Comparison of ENCODE assay signal across 10 cellular contexts in the genomic region with DNA sequence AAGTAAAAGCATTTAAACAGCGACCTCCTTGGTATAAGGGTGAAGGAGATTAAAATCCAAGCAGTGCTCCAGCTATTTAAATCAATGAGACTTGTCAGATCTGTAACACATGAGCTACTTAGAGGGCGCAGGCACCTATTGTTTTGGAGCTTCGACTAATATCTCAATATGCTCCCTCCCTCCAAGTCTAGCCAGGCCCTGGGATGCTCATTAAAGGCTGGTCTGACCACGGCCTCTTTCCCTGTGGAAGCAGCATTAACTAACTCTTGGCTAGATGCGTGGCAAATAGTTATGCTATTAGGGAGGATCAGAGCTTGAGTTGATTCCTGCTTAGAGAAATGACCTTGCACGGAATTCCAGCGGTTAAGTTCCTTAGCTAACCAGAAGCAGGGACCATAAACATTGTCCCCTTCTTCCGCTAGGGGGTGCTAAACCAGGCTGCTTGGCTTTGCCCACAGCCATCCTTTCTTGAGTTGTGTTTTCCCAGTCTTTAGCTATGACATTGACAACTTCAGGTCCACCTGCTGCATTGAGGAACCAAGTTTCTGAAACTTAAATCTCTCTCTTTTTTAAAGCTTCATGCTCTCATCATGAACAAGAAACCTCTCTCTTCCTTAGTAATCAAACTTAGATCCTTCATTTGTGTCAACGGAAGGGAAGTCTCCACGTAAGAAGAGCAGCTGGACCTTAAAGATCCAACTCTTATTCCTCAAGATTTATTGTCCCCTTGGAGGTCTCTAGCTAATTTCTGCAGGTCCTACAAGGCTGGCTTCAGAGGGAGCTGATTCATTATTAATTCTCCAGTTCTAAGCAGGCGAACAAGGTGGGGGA.
DNase-seq lines count a peak whose midpoint lies in the region; ATAC-seq and TF ChIP-seq lines count a peak whose summit lies in the region.
"Had no signal": no experiment of that assay in that cellular context is flagged by ENCODE, and none has a peak within 500 bp of the region (broad histone marks: within the 10 kb centered on the region; RNA-seq: fewer than 3 reads in every experiment).

No MANE protein-coding gene starts in this region.

- H3K27ac Mint-ChIP-seq in endothelial cell (ENCODE audit: unreplicated experiment), result no peak overlapping the region
- H3K27ac Mint-ChIP-seq: activated naive CD8-positive, alpha-beta T cell treated with anti-CD3 and anti-CD28 coated beads, Interleukin-2, amount 10 ng/mL, durations not matched to agents 7 days and 5 days had no signal

- CTCF ChIA-PET in HCT116 (lab: Charles Lee), result interaction anchor here (0.7 to 2.4 kb wide), 15 partner anchors 8 to 219 kb away, joined by 3 to 17 read pairs (median 3); no protein-coding TSS in a partner anchor

- no peaks in the 10 kb centered on the region for H3K9me2 ChIP-seq in HCT116 (ENCODE audit: insufficient read depth)

- H3K27ac ChIP-seq in HCT116 (ENCODE audit: low read depth, low read length) (no peak overlapping the region), rectal smooth muscle tissue (ENCODE audit: low read depth, low read length) (no peak overlapping the region)

- POLR2A ChIA-PET in HCT116 (lab: Charles Lee), result no interaction called here

- BruUV-seq in HCT116 (replicated peaks; lab: Mats Ljungman, UMichigan), result no TSS peak

- no peaks in the 10 kb centered on the region for H3K4me1 ChIP-seq in HCT116 (ENCODE audit: control insufficient read depth in 1 of 2, insufficient read depth in 2 of 2, low read length in 2 of 2)
- peaks cover 7% of the 10 kb centered on the region for H3K4me1 ChIP-seq in NT2/D1 (ENCODE audit: insufficient read depth, insufficient read length)
- peaks cover 14% of the 10 kb centered on the region for H3K4me1 ChIP-seq in rectal smooth muscle tissue (ENCODE audit: control insufficient read depth, insufficient read depth, low read length)

- H2AFZ ChIP-seq in HCT116 (ENCODE audit: low read depth, low read length, poor library complexity, severe bottlenecking), result no peak overlapping the region

- intact Hi-C loops in HCT116 (cut with micrococcal nuclease), result no loop called here

- RAD21 ChIA-PET in HCT116 (lab: Charles Lee; ENCODE audit: low non-redundant PET in 1 of 2, low total read pairs in 2 of 2, uncharacterized antibody in 2 of 2, unreplicated experiment in 2 of 2), result no interaction called here

- H3K36me3 Mint-ChIP-seq in endothelial cell (ENCODE audit: low read depth, unreplicated experiment), result no peaks in the 10 kb centered on the region
- H3K36me3 Mint-ChIP-seq: activated naive CD8-positive, alpha-beta T cell treated with anti-CD3 and anti-CD28 coated beads, Interleukin-2, amount 10 ng/mL, durations not matched to agents 7 days and 5 days; CD4-positive, CD25-positive, alpha-beta regulatory T cell had no signal

- DNase-seq in NOMO-1 treated with DMSO at 0.1 percent for 48 hours (lab: John Stamatoyannopoulos, UW; ENCODE audit: unreplicated experiment) (peak; percentile 4), NOMO-1 (lab: John Stamatoyannopoulos, UW; ENCODE audit: unreplicated experiment in 2 of 2) (no peak), HCT116 (ENCODE audit: low read depth, low spot score) (peak; percentile 35), NT2/D1 (ENCODE audit: low read depth, low spot score) (peak; percentile 46), endothelial cell (ENCODE audit: low spot score) (peak; percentile 68), GOT3 (lab: John Stamatoyannopoulos, UW) (no peak)
- DNase-seq: activated naive CD8-positive, alpha-beta T cell treated with anti-CD3 and anti-CD28 coated beads, Interleukin-2, amount 10 ng/mL, durations not matched to agents 7 days and 5 days had no signal

- TF ChIP-seq RAD21 in HCT116 (IDR thresholded peaks at IDR 0.05; ENCODE audit: low read depth), result peak; percentile 18; the same call in 1 of the 2 replicates

- peaks cover 3% of the 10 kb centered on the region for H3K27me3 Mint-ChIP-seq in endothelial cell (ENCODE audit: unreplicated experiment)

- H3K36me3 ChIP-seq in HCT116 (ENCODE audit: control insufficient read depth in 1 of 2, insufficient read depth in 2 of 2, low read length in 2 of 2) (no peaks in the 10 kb centered on the region), NT2/D1 (ENCODE audit: insufficient read depth, insufficient read length, low read length) (no peaks in the 10 kb centered on the region), rectal smooth muscle tissue (ENCODE audit: control insufficient read depth, insufficient read depth, low read length) (no peaks in the 10 kb centered on the region)

- peak in 2 of 3 experiments; percentile 88 to 91; a peak in 4 of 6 replicates for TF ChIP-seq CTCF in HCT116 (IDR thresholded peaks at IDR 0.05 in 2 of 3, conservative IDR thresholded peaks at IDR 0.05 in 1 of 3; ENCODE audit: borderline replicate concordance in 1 of 3, insufficient read depth in 1 of 3, low read depth in 2 of 3, low read length in 2 of 3)
- TF ChIP-seq CTCF in endothelial cell (IDR thresholded peaks at IDR 0.05; ENCODE audit: unreplicated experiment), result peak; percentile 78

- H3K4me1 Mint-ChIP-seq in endothelial cell (ENCODE audit: unreplicated experiment), result peaks cover 5% of the 10 kb centered on the region
- H3K4me1 Mint-ChIP-seq: activated naive CD8-positive, alpha-beta T cell treated with anti-CD3 and anti-CD28 coated beads, Interleukin-2, amount 10 ng/mL, durations not matched to agents 7 days and 5 days had no signal

- no peaks in the 10 kb centered on the region for H3K9me3 Mint-ChIP-seq in endothelial cell (ENCODE audit: unreplicated experiment)

- ATAC-seq in HCT116 (peak; percentile 90), GM21447 (IDR thresholded peaks at IDR 0.05; ENCODE audit: unreplicated experiment) (no peak)

- H3K9me3 ChIP-seq in HCT116 (ENCODE audit: control insufficient read depth in 1 of 2, insufficient read depth in 1 of 2, low read depth in 1 of 2, low read length in 2 of 2) (no peaks in the 10 kb centered on the region), NT2/D1 (ENCODE audit: insufficient read depth, low read length) (peaks cover 4% of the 10 kb centered on the region)

- H3K4me2 ChIP-seq in HCT116 (ENCODE audit: low read length), result no peak overlapping the region

- no peak overlapping the region for H3K4me3 Mint-ChIP-seq in endothelial cell (ENCODE audit: unreplicated experiment)
- H3K4me3 Mint-ChIP-seq: activated naive CD8-positive, alpha-beta T cell treated with anti-CD3 and anti-CD28 coated beads, Interleukin-2, amount 10 ng/mL, durations not matched to agents 7 days and 5 days; CD4-positive, CD25-positive, alpha-beta regulatory T cell had no signal

- TF ChIP-seq POLR2A in HCT116 (IDR thresholded peaks at IDR 0.05; ENCODE audit: borderline replicate concordance, extremely low read depth, insufficient read depth, insufficient read length), result no peak

- H3K27me3 ChIP-seq in HCT116 (ENCODE audit: insufficient read depth, low read length), result no peaks in the 10 kb centered on the region; the same call in 1 of the 2 replicates
- H3K27me3 ChIP-seq in NT2/D1 (ENCODE audit: insufficient read depth, insufficient read length), result no peaks in the 10 kb centered on the region
- no peaks in the 10 kb centered on the region for H3K27me3 ChIP-seq in rectal smooth muscle tissue (ENCODE audit: control insufficient read depth, insufficient read depth, low read length)

- H3K4me3 ChIP-seq in HCT116 (replicated peaks in 1 of 2; ENCODE audit: low read depth in 1 of 2, low read length in 2 of 2) (no peak overlapping the region), NT2/D1 (ENCODE audit: insufficient read length, low read depth) (no peak overlapping the region), rectal smooth muscle tissue (ENCODE audit: low read length) (peak overlapping the region; percentile 4)

- H4K20me1 ChIP-seq in HCT116 (ENCODE audit: insufficient read depth), result no peaks in the 10 kb centered on the region

- H3K79me2 ChIP-seq in HCT116 (ENCODE audit: insufficient read depth, low read length), result no peaks in the 10 kb centered on the region

- H3K9ac ChIP-seq in HCT116 (ENCODE audit: low read length) (no peak overlapping the region), NT2/D1 (ENCODE audit: insufficient read length, low read depth) (no peak overlapping the region), rectal smooth muscle tissue (ENCODE audit: low read length) (no peak overlapping the region)

TF ChIP-seq in HCT116, 20 proteins besides CTCF, POLR2A, EP300 and RAD21 (continues in another document):
- no peak for TF ChIP-seq EZH2phosphoT487 (IDR thresholded peaks at IDR 0.05; ENCODE audit: borderline replicate concordance)
- no peak for TF ChIP-seq TCF7L2 (IDR thresholded peaks at IDR 0.05; ENCODE audit: borderline replicate concordance, extremely low read depth, insufficient read depth, insufficient read length)
- TF ChIP-seq, protein P1, sequence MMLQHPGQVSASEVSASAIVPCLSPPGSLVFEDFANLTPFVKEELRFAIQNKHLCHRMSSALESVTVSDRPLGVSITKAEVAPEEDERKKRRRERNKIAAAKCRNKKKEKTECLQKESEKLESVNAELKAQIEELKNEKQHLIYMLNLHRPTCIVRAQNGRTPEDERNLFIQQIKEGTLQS (IDR thresholded peaks at IDR 0.05), result no peak
- TF ChIP-seq, protein P2, sequence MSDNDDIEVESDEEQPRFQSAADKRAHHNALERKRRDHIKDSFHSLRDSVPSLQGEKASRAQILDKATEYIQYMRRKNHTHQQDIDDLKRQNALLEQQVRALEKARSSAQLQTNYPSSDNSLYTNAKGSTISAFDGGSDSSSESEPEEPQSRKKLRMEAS (IDR thresholded peaks at IDR 0.05), result no peak
- TF ChIP-seq CBX3 (IDR thresholded peaks at IDR 0.05; ENCODE audit: low read depth), result no peak
- TF ChIP-seq YY1 (IDR thresholded peaks at IDR 0.05; ENCODE audit: extremely low read depth, insufficient replicate concordance, low read depth, low read length), result no peak
- TF ChIP-seq EZH2 (IDR thresholded peaks at IDR 0.05), result no peak
- no peak for TF ChIP-seq SRF (IDR thresholded peaks at IDR 0.05; ENCODE audit: low read depth)
- no peak for TF ChIP-seq ZNF274 (IDR thresholded peaks at IDR 0.05; ENCODE audit: low read depth, low read length)
- no peak for TF ChIP-seq ELF1 (IDR thresholded peaks at IDR 0.05; ENCODE audit: borderline replicate concordance, low read depth)
- no peak for TF ChIP-seq SP1 (IDR thresholded peaks at IDR 0.05; ENCODE audit: low read depth)
- TF ChIP-seq FOSL1 (IDR thresholded peaks at IDR 0.05; ENCODE audit: low read depth), result no peak

Comparison
In these comparisons a context has a peak if more than half of its experiments do, and no peak if none do; other contexts are left out.
1. DNase-seq: peak in NOMO-1 treated with DMSO at 0.1 percent for 48 hours (single experiment), HCT116 (single experiment), NT2/D1 (single experiment) and endothelial cell (single experiment); none in NOMO-1 (0 of 2) and GOT3 (single experiment).